Comparison of ENCODE assay signal across 3 cellular contexts in genomic region chr1:26022404-26022779, GRCh38.
TF ChIP-seq lines count a peak whose summit lies in the region.

No MANE protein-coding gene starts in this region.

TF ChIP-seq in SK-N-SH, 30 proteins besides CTCF, POLR2A, EP300 and RAD21:
- TF ChIP-seq USF2 (IDR thresholded peaks at IDR 0.05; ENCODE audit: borderline replicate concordance, low read depth, low read length) (no peak), RCOR1 (IDR thresholded peaks at IDR 0.05; ENCODE audit: low read length) (no peak), RXRA (IDR thresholded peaks at IDR 0.05; ENCODE audit: borderline replicate concordance, low read depth) (no peak), POLR2AphosphoS5 (IDR thresholded peaks at IDR 0.05; ENCODE audit: low read depth, low read length) (no peak), IRF3 (IDR thresholded peaks at IDR 0.05; ENCODE audit: low read depth, low read length) (no peak), RFX5 (IDR thresholded peaks at IDR 0.05; ENCODE audit: low read length) (no peak), TCF12 (IDR thresholded peaks at IDR 0.05) (no peak), GABPA (IDR thresholded peaks at IDR 0.05; ENCODE audit: low read depth) (no peak), REST (IDR thresholded peaks at IDR 0.05; ENCODE audit: low read depth, low read length) (no peak), MXI1 (IDR thresholded peaks at IDR 0.05; ENCODE audit: low read depth, low read length) (no peak), SMC3 (IDR thresholded peaks at IDR 0.05; ENCODE audit: low read depth, low read length) (no peak), FOXM1 (IDR thresholded peaks at IDR 0.05; ENCODE audit: low read depth) (no peak), TEAD4 (IDR thresholded peaks at IDR 0.05; ENCODE audit: borderline replicate concordance, insufficient read depth) (no peak), CHD2 (IDR thresholded peaks at IDR 0.05; ENCODE audit: low read length, partially characterized antibody) (no peak), MAX (IDR thresholded peaks at IDR 0.05; ENCODE audit: low read depth) (no peak)
TF ChIP-seq in SK-N-SH: peak in this region for 0.

TF ChIP-seq in SK-N-SH treated with all-trans-retinoic acid at 6 μM for 48 hours, 23 proteins besides CTCF, POLR2A, EP300 and RAD21:
- TF ChIP-seq TSHZ2 (CRISPR knock-in tag; IDR thresholded peaks at IDR 0.05): no peak
- TF ChIP-seq ZC3H10 (CRISPR knock-in tag; IDR thresholded peaks at IDR 0.05): no peak
- no peak for TF ChIP-seq CSRNP3 (CRISPR knock-in tag; IDR thresholded peaks at IDR 0.05)
- TF ChIP-seq CREB5 (CRISPR knock-in tag; IDR thresholded peaks at IDR 0.05; ENCODE audit: low read depth): no peak
- TF ChIP-seq ZNF8 (CRISPR knock-in tag; IDR thresholded peaks at IDR 0.05): no peak
- no peak for TF ChIP-seq ZFP30 (CRISPR knock-in tag; IDR thresholded peaks at IDR 0.05)
- TF ChIP-seq BACH2 (CRISPR knock-in tag; IDR thresholded peaks at IDR 0.05; ENCODE audit: borderline replicate concordance): no peak
- TF ChIP-seq ZFP3 (CRISPR knock-in tag; IDR thresholded peaks at IDR 0.05): no peak
- TF ChIP-seq TCF4 (CRISPR knock-in tag; IDR thresholded peaks at IDR 0.05; ENCODE audit: borderline replicate concordance): no peak
- no peak for TF ChIP-seq OSR1 (CRISPR knock-in tag; IDR thresholded peaks at IDR 0.05)
- TF ChIP-seq POU6F1 (CRISPR knock-in tag; IDR thresholded peaks at IDR 0.05; ENCODE audit: borderline replicate concordance, low read depth): no peak

TF ChIP-seq in K562, 482 proteins besides CTCF, POLR2A, EP300 and RAD21:
- TF ChIP-seq ZNF133 (CRISPR knock-in tag; IDR thresholded peaks at IDR 0.05) (no peak), RBM25 (IDR thresholded peaks at IDR 0.05; ENCODE audit: low read depth, low read length, severe bottlenecking) (peak; percentile 73), THAP12 (CRISPR knock-in tag; IDR thresholded peaks at IDR 0.05) (no peak), POLR2AphosphoS5 (IDR thresholded peaks at IDR 0.05; ENCODE audit: control insufficient read depth, insufficient read depth, low read depth, low read length) (no peak), HEY1 (CRISPR knock-in tag; IDR thresholded peaks at IDR 0.05; ENCODE audit: borderline replicate concordance) (no peak), ZNF717 (CRISPR knock-in tag; IDR thresholded peaks at IDR 0.05) (no peak), BCOR (IDR thresholded peaks at IDR 0.05) (peak; percentile 70), SIX5 (IDR thresholded peaks at IDR 0.05; ENCODE audit: borderline replicate concordance in 1 of 2, insufficient read depth in 1 of 2, low read depth in 1 of 2, low read length in 2 of 2) (no peak), ESRRA (IDR thresholded peaks at IDR 0.05; ENCODE audit: borderline replicate concordance, low read depth) (peak; percentile 75; the same call in 1 of the 2 replicates), ZNF277 (CRISPR knock-in tag; IDR thresholded peaks at IDR 0.05; ENCODE audit: borderline replicate concordance) (no peak), ZBTB40 (IDR thresholded peaks at IDR 0.05) (no peak), ZBTB40 (CRISPR knock-in tag; IDR thresholded peaks at IDR 0.05) (peak; percentile 28; the same call in 1 of the 2 replicates), XRCC4 (IDR thresholded peaks at IDR 0.05; ENCODE audit: extremely low read depth, insufficient read depth, insufficient read length) (no peak), KDM1A (IDR thresholded peaks at IDR 0.05) (peak; percentile 23 to 66; a peak in 3 of 4 replicates), CLOCK (CRISPR knock-in tag; IDR thresholded peaks at IDR 0.05; ENCODE audit: borderline replicate concordance) (no peak), SPI1 (IDR thresholded peaks at IDR 0.05; ENCODE audit: borderline replicate concordance, low read depth, low read length) (no peak), SP1 (CRISPR knock-in tag; IDR thresholded peaks at IDR 0.05) (no peak), ZNF551 (CRISPR knock-in tag; IDR thresholded peaks at IDR 0.05) (no peak), COPS2 (conservative IDR thresholded peaks at IDR 0.05) (no peak)
TF ChIP-seq in K562: peak in this region for 5.
